In genomic region chr4:168771251-168771650, GRCh38 we compare ENCODE assay signal across 21 cellular contexts.
"Had no signal": no experiment of that assay in that cellular context is flagged by ENCODE, and none has a peak within 500 bp of the region (broad histone marks: within the 10 kb centered on the region; RNA-seq: fewer than 3 reads in every experiment).

No MANE protein-coding gene starts in this region.

- H3K36me3 ChIP-seq: esophagus squamous epithelium, gastrocnemius medialis, left lung, ovary, right atrium auricular region, upper lobe of left lung had no signal

- H3K9me3 ChIP-seq: body of pancreas, ovary, testis had no signal

- H3K4me1 ChIP-seq: body of pancreas, left lung, psoas muscle, upper lobe of left lung had no signal

- H3K27me3 ChIP-seq: body of pancreas, esophagus squamous epithelium, gastrocnemius medialis, left lung, ovary, right atrium auricular region, testis, upper lobe of left lung had no signal

- H3K4me3 ChIP-seq: body of pancreas, esophagus squamous epithelium, gastrocnemius medialis, left lung, ovary, psoas muscle, right atrium auricular region, testis, upper lobe of left lung had no signal

- DNase-seq: activated CD4-positive, alpha-beta memory T cell treated with anti-CD3 and anti-CD28 coated beads, Interleukin-2, amount 10 ng/mL, durations not matched to agents 7 days and 5 days; activated CD4-positive, alpha-beta T cell treated with anti-CD3 and anti-CD28 coated beads, Interleukin-2, amount 10 ng/mL, durations not matched to agents 24 days and 14 days; activated effector memory CD4-positive, alpha-beta T cell treated with anti-CD3 and anti-CD28 coated beads, Interleukin-2, amount 50 U/mL, for 16 hours; activated naive CD4-positive, alpha-beta T cell treated with anti-CD3 and anti-CD28 coated beads, Interleukin-2, amount 10 ng/mL, durations not matched to agents 7 days and 5 days; amygdala; body of pancreas; effector CD4-positive, alpha-beta T cell; esophagus squamous epithelium; gastrocnemius medialis; hippocampal formation; left lung; natural killer cell; ovary; psoas muscle; stimulated activated CD4-positive, alpha-beta T cell treated with anti-CD3 and anti-CD28 coated beads, Interleukin-2, amount 100 ng/mL, for 24 hours; stimulated activated CD8-positive, alpha-beta memory T cell treated with anti-CD3 and anti-CD28 coated beads, Interleukin-4, amount 100 ng/mL, for 48 hours; stimulated activated naive B cell treated with anti-CD40 and anti-IgM and Interleukin-4, amounts not matched to agents 10 μg/mL and 1 μg/mL and 100 μg/mL, for 72 hours; T-helper 17 cell; testis; upper lobe of left lung had no signal

- H3K27ac ChIP-seq: body of pancreas, gastrocnemius medialis, left lung, ovary, psoas muscle, upper lobe of left lung had no signal

- ATAC-seq: body of pancreas; gastrocnemius medialis; left lung; natural killer cell; stimulated activated naive B cell treated with anti-CD40 and anti-IgM and Interleukin-4, amounts not matched to agents 10 μg/mL and 1 μg/mL and 100 μg/mL, for 72 hours; T-helper 17 cell had no signal
